Comparison of ENCODE assay signal across 14 cellular contexts in genomic region chr15:64249406-64249805, GRCh38.
A peak's percentile ranks its signal among the peaks of the same experiment; 100 is the strongest.
DNase-seq lines count a peak whose midpoint lies in the region; ATAC-seq and TF ChIP-seq lines count a peak whose summit lies in the region.
"Had no signal": no experiment of that assay in that cellular context is flagged by ENCODE, and none has a peak within 500 bp of the region (broad histone marks: within the 10 kb centered on the region; RNA-seq: fewer than 3 reads in every experiment).

No MANE protein-coding gene starts in this region.

- H3K4me3 Mint-ChIP-seq in natural killer cell = no peak overlapping the region
- H3K4me3 Mint-ChIP-seq in natural killer cell treated with Interleukin-12 subunit alpha and Interleukin-12 subunit beta and Interleukin-15 and Interleukin-18, amount 100 ng/mL, for 72 hours = no peak overlapping the region
- H3K4me3 Mint-ChIP-seq in chondrocyte (ENCODE audit: unreplicated experiment) = no peak overlapping the region

- H3K36me3 Mint-ChIP-seq in natural killer cell = no peaks in the 10 kb centered on the region
- peaks cover 4% of the 10 kb centered on the region for H3K36me3 Mint-ChIP-seq in natural killer cell treated with Interleukin-12 subunit alpha and Interleukin-12 subunit beta and Interleukin-15 and Interleukin-18, amount 100 ng/mL, for 72 hours
- no peaks in the 10 kb centered on the region for H3K36me3 Mint-ChIP-seq in chondrocyte (ENCODE audit: low read depth)

- ATAC-seq in natural killer cell = no peak
- ATAC-seq in natural killer cell treated with Interleukin-12 subunit alpha and Interleukin-12 subunit beta and Interleukin-15 and Interleukin-18, amount 100 ng/mL, for 72 hours = no peak

- H3K27me3 Mint-ChIP-seq in natural killer cell (ENCODE audit: low read depth in 2 of 2) = no peaks in the 10 kb centered on the region
- no peaks in the 10 kb centered on the region for H3K27me3 Mint-ChIP-seq in natural killer cell treated with Interleukin-12 subunit alpha and Interleukin-12 subunit beta and Interleukin-15 and Interleukin-18, amount 100 ng/mL, for 72 hours
- H3K27me3 Mint-ChIP-seq in chondrocyte (ENCODE audit: low read depth) = no peaks in the 10 kb centered on the region

- TF ChIP-seq RAD21 in liver (IDR thresholded peaks at IDR 0.05) = no peak

- DNase-seq in natural killer cell (no peak), chondrocyte (ENCODE audit: low spot score) (no peak), NAMALWA (ENCODE audit: low spot score) (no peak), NCI-H2171 treated with DMSO at 0.1 percent for 48 hours (lab: John Stamatoyannopoulos, UW) (no peak)
- no peak for DNase-seq in natural killer cell treated with Interleukin-12 subunit alpha and Interleukin-12 subunit beta and Interleukin-15 and Interleukin-18, amount 100 ng/mL, for 72 hours (ENCODE audit: low spot score)
- DNase-seq in activated CD4-positive, alpha-beta T cell treated with anti-CD3 and anti-CD28 coated beads for 48 hours = no peak
- DNase-seq in activated naive CD4-positive, alpha-beta T cell treated with Interleukin-2 at 50 U/mL for 16 hours = no peak
- DNase-seq: activated CD8-positive, alpha-beta memory T cell treated with anti-CD3 and anti-CD28 coated beads, Interleukin-2, amount 50 U/mL, for 48 hours; left cardiac atrium; NCI-H1048; NCI-H510A; SJCRH30; thyroid gland had no signal

- H3K9ac ChIP-seq in liver (ENCODE audit: low read depth in 1 of 2, low read length in 2 of 2) = no peak overlapping the region

- peaks cover 36 to 40% of the 10 kb centered on the region in 2 donors for H3K4me1 Mint-ChIP-seq in natural killer cell
- H3K4me1 Mint-ChIP-seq in natural killer cell treated with Interleukin-12 subunit alpha and Interleukin-12 subunit beta and Interleukin-15 and Interleukin-18, amount 100 ng/mL, for 72 hours (ENCODE audit: low read depth in 2 of 2) = peaks cover 33 to 53% of the 10 kb centered on the region in 2 donors
- H3K4me1 Mint-ChIP-seq in chondrocyte (ENCODE audit: low read depth) = peaks cover 51% of the 10 kb centered on the region

- H3K27me3 ChIP-seq in liver (ENCODE audit: control insufficient read depth in 4 of 4, insufficient read depth in 4 of 4, low read length in 3 of 4) = no peaks in the 10 kb centered on the region
- H3K27me3 ChIP-seq: SJCRH30, thyroid gland had no signal

- H3K27ac ChIP-seq in liver (ENCODE audit: low read depth in 1 of 2, low read length in 2 of 2) = peak overlapping the region; percentile 1 to 38
- H3K27ac ChIP-seq: SJCRH30, thyroid gland had no signal

- WGBS in liver = 74% methylated on average over 3 of the region's 3 CpGs

- intact Hi-C loops in natural killer cell (cut with micrococcal nuclease) = no loop called here

- peaks cover 0 to 14% (median 5%) of the 10 kb centered on the region in 4 donors for H3K4me1 ChIP-seq in liver (ENCODE audit: control insufficient read depth in 4 of 4, insufficient read depth in 4 of 4, low read length in 3 of 4)

- no peaks in the 10 kb centered on the region for H3K36me3 ChIP-seq in liver (ENCODE audit: control insufficient read depth in 4 of 4, insufficient read depth in 3 of 4, low read depth in 1 of 4, low read length in 3 of 4)
- H3K36me3 ChIP-seq: SJCRH30, thyroid gland had no signal

- H3K9me3 Mint-ChIP-seq in natural killer cell (no peaks in the 10 kb centered on the region), chondrocyte (ENCODE audit: low read depth) (no peaks in the 10 kb centered on the region)
- H3K9me3 Mint-ChIP-seq in natural killer cell treated with Interleukin-12 subunit alpha and Interleukin-12 subunit beta and Interleukin-15 and Interleukin-18, amount 100 ng/mL, for 72 hours = no peaks in the 10 kb centered on the region

- H3K9me3 ChIP-seq in liver (ENCODE audit: control insufficient read depth in 4 of 4, low read length in 3 of 4) = no peaks in the 10 kb centered on the region
- H3K9me3 ChIP-seq: SJCRH30, thyroid gland had no signal

- TF ChIP-seq CTCF in natural killer cell (IDR thresholded peaks at IDR 0.05) (no peak), chondrocyte (IDR thresholded peaks at IDR 0.05) (no peak), liver (IDR thresholded peaks at IDR 0.05; ENCODE audit: low read depth, low read length, missing input control) (no peak)

- H3K27ac Mint-ChIP-seq in natural killer cell (peak overlapping the region; percentile 3 to 55), chondrocyte (ENCODE audit: unreplicated experiment) (peak overlapping the region; percentile 51)
- no peak overlapping the region for H3K27ac Mint-ChIP-seq in natural killer cell treated with Interleukin-12 subunit alpha and Interleukin-12 subunit beta and Interleukin-15 and Interleukin-18, amount 100 ng/mL, for 72 hours

- no peak overlapping the region for H3K4me3 ChIP-seq in liver (ENCODE audit: low read depth in 1 of 3, low read length in 3 of 3)
- H3K4me3 ChIP-seq: SJCRH30, thyroid gland had no signal

TF ChIP-seq in liver, 16 proteins besides CTCF, POLR2A, EP300 and RAD21:
- TF ChIP-seq YY1 (IDR thresholded peaks at IDR 0.05) = no peak
- TF ChIP-seq GABPA (IDR thresholded peaks at IDR 0.05 in 1 of 2, conservative IDR thresholded peaks at IDR 0.05 in 1 of 2) = no peak
- TF ChIP-seq, protein P1, sequence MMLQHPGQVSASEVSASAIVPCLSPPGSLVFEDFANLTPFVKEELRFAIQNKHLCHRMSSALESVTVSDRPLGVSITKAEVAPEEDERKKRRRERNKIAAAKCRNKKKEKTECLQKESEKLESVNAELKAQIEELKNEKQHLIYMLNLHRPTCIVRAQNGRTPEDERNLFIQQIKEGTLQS (IDR thresholded peaks at IDR 0.05) = no peak
- peak in 1 of 2 donors; percentile 6 for TF ChIP-seq HNF4A (conservative IDR thresholded peaks at IDR 0.05)

Comparison
In these comparisons a context has a peak if more than half of its experiments do, and no peak if none do; other contexts are left out.
1. H3K27ac Mint-ChIP-seq: peak in natural killer cell (2 of 2) and chondrocyte (single experiment); none in natural killer cell treated with Interleukin-12 subunit alpha and Interleukin-12 subunit beta and Interleukin-15 and Interleukin-18, amount 100 ng/mL, for 72 hours (0 of 2).